ENCODE assay signal across 9 cellular contexts in genomic region chr4:2418652-2419571, GRCh38. TPM values are rescaled to one million over a fixed set of nuclear protein-coding genes. Genes with fewer than 3 reads are reported as not detected.
DNase-seq lines count a peak whose midpoint lies in the region; ATAC-seq, FAIRE-seq and TF ChIP-seq lines count a peak whose summit lies in the region.
"Had no signal": no experiment of that assay in that cellular context is flagged by ENCODE, and none has a peak within 500 bp of the region (broad histone marks: within the 10 kb centered on the region; RNA-seq: fewer than 3 reads in every experiment).

Gene CFAP99, plus strand, starts transcription at chr4:2418955.

- peak within 1 kb of the TSS; percentile 20 to 84 (median 55); a peak in 19 of 22 replicates for H3K9ac ChIP-seq in BLaER1 treated with 17β-estradiol and CSF1 and Interleukin-3, amounts not matched to agents 10 nM and 100 nM
- peak within 1 kb of the TSS; percentile 58; the same call in 1 of the 2 replicates for H3K9ac ChIP-seq in HepG2 (ENCODE audit: insufficient read depth, low read depth, low read length)

- FAIRE-seq in HepG2 (lab: Jason Lieb, UNC): peak; percentile 75

- H3K4me3 Mint-ChIP-seq in dendritic cell treated with granulocyte-macrophage colony-stimulating factor and Interleukin-4, amounts not matched to agents 40 ng/mL and 50 ng/mL, for 4 days: peak within 1 kb of the TSS; percentile 89

- peaks cover 61 to 86% (median 81%) of the 10 kb centered on the region in 11 experiments for H3K27me3 ChIP-seq in BLaER1 treated with 17β-estradiol and CSF1 and Interleukin-3, amounts not matched to agents 10 nM and 100 nM
- peaks cover 22 to 82% of the 10 kb centered on the region in 2 experiments for H3K27me3 ChIP-seq in HepG2 (ENCODE audit: control insufficient read depth in 1 of 2, insufficient read depth in 2 of 2, low read length in 2 of 2)

- TF ChIP-seq CTCF in HepG2 (CRISPR knock-in tag; IDR thresholded peaks at IDR 0.05): peak; percentile 38; the same call in 1 of the 2 replicates

- peaks cover 0 to 41% (median 26%) of the 10 kb centered on the region in 11 experiments; a peak in 14 of 22 replicates for H4K20me1 ChIP-seq in BLaER1 treated with 17β-estradiol and CSF1 and Interleukin-3, amounts not matched to agents 10 nM and 100 nM
- peaks cover 3% of the 10 kb centered on the region; the same call in 1 of the 2 replicates for H4K20me1 ChIP-seq in HepG2 (ENCODE audit: insufficient read depth, low read length)

- peaks cover 50% of the 10 kb centered on the region for H3K4me1 Mint-ChIP-seq in dendritic cell treated with granulocyte-macrophage colony-stimulating factor and Interleukin-4, amounts not matched to agents 40 ng/mL and 50 ng/mL, for 4 days (ENCODE audit: low read depth)

- H2AFZ ChIP-seq in HepG2 (ENCODE audit: low read length): no peak within 1 kb of the TSS

- peaks cover 10% of the 10 kb centered on the region for H3K36me3 Mint-ChIP-seq in dendritic cell treated with granulocyte-macrophage colony-stimulating factor and Interleukin-4, amounts not matched to agents 40 ng/mL and 50 ng/mL, for 4 days (ENCODE audit: low read depth)

- no peak; the same call in none of the 2 replicates for TF ChIP-seq RAD21 in HepG2 (CRISPR knock-in tag; IDR thresholded peaks at IDR 0.05)

- BruUV-seq in HepG2 (replicated peaks; lab: Mats Ljungman, UMichigan): no TSS peak

- H3K4me2 ChIP-seq in BLaER1 treated with 17β-estradiol and CSF1 and Interleukin-3, amounts not matched to agents 10 nM and 100 nM: peak within 1 kb of the TSS; percentile 91 to 100 (median 99)
- peak within 1 kb of the TSS; percentile 98 for H3K4me2 ChIP-seq in HepG2 (ENCODE audit: low read depth, low read length)

- H3K9me3 ChIP-seq in BLaER1 treated with 17β-estradiol and CSF1 and Interleukin-3, amounts not matched to agents 10 nM and 100 nM (replicated peaks in 1 of 11): no peaks in the 10 kb centered on the region
- H3K9me3 ChIP-seq in HepG2 (ENCODE audit: low read length): no peaks in the 10 kb centered on the region

- intact Hi-C loops in dendritic cell treated with granulocyte-macrophage colony-stimulating factor and Interleukin-4, amounts not matched to agents 40 ng/mL and 50 ng/mL, for 4 days (cut with micrococcal nuclease): loop anchor here (2.0 to 5.0 kb wide), 2 partner anchors 157 to 176 kb away; partner anchors contain the start of genes HAUS3, MXD4 and POLN
- intact Hi-C loops in HepG2 (cut with micrococcal nuclease; ENCODE audit: unreplicated experiment): no loop called here

- POLR2A ChIA-PET in HepG2 (lab: Yijun Ruan, JAX): no interaction called here

- peak within 1 kb of the TSS; percentile 87 for H3K27ac Mint-ChIP-seq in dendritic cell treated with granulocyte-macrophage colony-stimulating factor and Interleukin-4, amounts not matched to agents 40 ng/mL and 50 ng/mL, for 4 days

- no peaks in the 10 kb centered on the region for H3K36me3 ChIP-seq in BLaER1 treated with 17β-estradiol and CSF1 and Interleukin-3, amounts not matched to agents 10 nM and 100 nM
- H3K36me3 ChIP-seq in HepG2 (replicated peaks in 1 of 2; ENCODE audit: control insufficient read depth in 1 of 2, insufficient read depth in 2 of 2, low read length in 2 of 2): no peaks in the 10 kb centered on the region

- WGBS in HepG2 (ENCODE audit: low lambda C conversion rate): 5% methylated on average over 28 of the region's 94 CpGs

- H3K27ac ChIP-seq in BLaER1 treated with 17β-estradiol and CSF1 and Interleukin-3, amounts not matched to agents 10 nM and 100 nM: peak within 1 kb of the TSS in 4 of 11 experiments; percentile 43 to 75 (median 66); a peak in 9 of 22 replicates
- no peak within 1 kb of the TSS for H3K27ac ChIP-seq in HepG2 (ENCODE audit: extremely low read length, insufficient read depth, low read length)

- CTCF ChIA-PET in HepG2 (lab: Yijun Ruan, JAX; ENCODE audit: low intra/inter-chr PET ratio, low total read pairs): no interaction called here

- peak within 1 kb of the TSS; percentile 54 to 77 (median 67) for H3K4me3 ChIP-seq in BLaER1 treated with 17β-estradiol and CSF1 and Interleukin-3, amounts not matched to agents 10 nM and 100 nM
- peak within 1 kb of the TSS; percentile 48 to 73 (median 58) for H3K4me3 ChIP-seq in HepG2 (replicated peaks in 1 of 3; ENCODE audit: insufficient read depth in 1 of 3, low read depth in 2 of 3, low read length in 3 of 3)

- TF ChIP-seq POLR2A in HepG2 (IDR thresholded peaks at IDR 0.05; ENCODE audit: insufficient read depth in 1 of 2, low read depth in 2 of 2, low read length in 2 of 2): no peak

- peak; percentile 96 for DNase-seq in NCI-H69 (lab: John Stamatoyannopoulos, UW)
- peak; percentile 99 for DNase-seq in activated CD4-positive, alpha-beta T cell treated with anti-CD3 and anti-CD28 coated beads, Interleukin-2, amount 50 U/mL, for 1 hour
- DNase-seq in HepG2 (ENCODE audit: low spot score): peak; percentile 89
- DNase-seq in stimulated activated CD4-positive, alpha-beta T cell treated with anti-CD3 and anti-CD28 coated beads, Interleukin-2, amount 100 ng/mL, for 4 hours (ENCODE audit: low read depth): peak; percentile 98

- H3K9me3 Mint-ChIP-seq in dendritic cell treated with granulocyte-macrophage colony-stimulating factor and Interleukin-4, amounts not matched to agents 40 ng/mL and 50 ng/mL, for 4 days: no peaks in the 10 kb centered on the region

- TF ChIP-seq EP300 in HepG2 (IDR thresholded peaks at IDR 0.05; ENCODE audit: low read depth in 2 of 2, low read length in 2 of 2) (no peak), HepG2 (CRISPR knock-in tag; IDR thresholded peaks at IDR 0.05; ENCODE audit: borderline replicate concordance) (no peak)

- H3K4me1 ChIP-seq in BLaER1 treated with 17β-estradiol and CSF1 and Interleukin-3, amounts not matched to agents 10 nM and 100 nM: peaks cover 21 to 51% (median 45%) of the 10 kb centered on the region in 10 experiments
- H3K4me1 ChIP-seq in HepG2 (ENCODE audit: insufficient read depth, low read length): peaks cover 32% of the 10 kb centered on the region

- in situ Hi-C loops in HepG2 (cut with HindIII; ENCODE audit: extremely low pct_ligation_motif_present, low pct_unique_long_range_greater_than_20kb): no loop called here

- no peaks in the 10 kb centered on the region for H3K79me2 ChIP-seq in HepG2 (ENCODE audit: insufficient read depth, low read length)

- ATAC-seq in GM19372 (IDR thresholded peaks at IDR 0.05; ENCODE audit: low read depth, unreplicated experiment) (peak; percentile 94), HG03520 (IDR thresholded peaks at IDR 0.05; ENCODE audit: unreplicated experiment) (peak; percentile 86), HepG2 (peak; percentile 86)

- H3K27me3 Mint-ChIP-seq in dendritic cell treated with granulocyte-macrophage colony-stimulating factor and Interleukin-4, amounts not matched to agents 40 ng/mL and 50 ng/mL, for 4 days: peaks cover 50% of the 10 kb centered on the region

TF ChIP-seq in HepG2, 621 proteins besides CTCF, POLR2A, EP300 and RAD21 (continues in another document):
- TF ChIP-seq RFX5 (IDR thresholded peaks at IDR 0.05; ENCODE audit: low read depth, low read length) (peak; percentile 64; the same call in 1 of the 2 replicates), SOX6 (IDR thresholded peaks at IDR 0.05) (no peak), SOX6 (CRISPR knock-in tag; IDR thresholded peaks at IDR 0.05) (peak; percentile 25; the same call in 1 of the 2 replicates), ZNF180 (CRISPR knock-in tag; IDR thresholded peaks at IDR 0.05; ENCODE audit: borderline replicate concordance, low read depth) (no peak), ARID2 (CRISPR knock-in tag; IDR thresholded peaks at IDR 0.05; ENCODE audit: borderline replicate concordance) (no peak), ZNF747 (CRISPR knock-in tag; IDR thresholded peaks at IDR 0.05; ENCODE audit: borderline replicate concordance) (no peak), POGZ (CRISPR knock-in tag; IDR thresholded peaks at IDR 0.05) (0 out of 2 replicates have a peak, but pooled peaks have one; percentile 28), HMG20B (CRISPR knock-in tag; conservative IDR thresholded peaks at IDR 0.05) (no peak), CCAR2 (optimal IDR thresholded peaks at IDR 0.05; ENCODE audit: low read depth, low read length) (no peak), ZNF260 (CRISPR knock-in tag; IDR thresholded peaks at IDR 0.05; ENCODE audit: borderline replicate concordance, low read depth) (no peak)

RNA-seq across cellular contexts. Expression of gene CFAP99, which starts in this region (rescaled TPM):
- total RNA-seq in HepG2 (2016; rRNA removed; fragmentation: Illumina TruSeq; extraction: Trizol): not detected in 2 replicates
- not detected in 2 replicates for total RNA-seq in HepG2 (2016; cell fraction: cytosol; rRNA removed; fragmentation: Illumina TruSeq; extraction: Trizol; ENCODE audit: low read depth)
- not detected in 2 replicates for total RNA-seq in HepG2 (2016; cell fraction: insoluble cytoplasmic fraction; rRNA removed; fragmentation: Illumina TruSeq; extraction: Trizol)
- not detected in 2 replicates for total RNA-seq in HepG2 (2016; cell fraction: membrane; rRNA removed; fragmentation: Illumina TruSeq; extraction: Trizol)
- total RNA-seq in HepG2 (2016; cell fraction: nucleus; rRNA removed; fragmentation: Illumina TruSeq; extraction: Trizol): not detected in 2 replicates
- polyA plus RNA-seq in HepG2 (2011; rRNA removed): 0.07 TPM in 1 of 2 replicates, not detected in the other
- 0.07 TPM in 1 of 2 replicates, not detected in the other for polyA plus RNA-seq in HepG2 (2011; cell fraction: cytosol; rRNA removed)
- polyA plus RNA-seq in HepG2 (2011; cell fraction: nucleus; rRNA removed): 0.29 TPM in 1 of 2 replicates, not detected in the other
- polyA plus RNA-seq in HepG2 (2012): not detected in 2 replicates
- polyA plus RNA-seq in HepG2 (2016; cell fraction: cytosol; fragmentation: Illumina TruSeq; extraction: Trizol; ENCODE audit: low read depth): not detected in 2 replicates
- polyA plus RNA-seq in HepG2 (2016; cell fraction: insoluble cytoplasmic fraction; fragmentation: Illumina TruSeq; extraction: Trizol; ENCODE audit: low read depth): not detected in 2 replicates
- not detected in 2 replicates for polyA plus RNA-seq in HepG2 (2016; cell fraction: membrane; fragmentation: Illumina TruSeq; extraction: Trizol; ENCODE audit: low read depth)
- not detected in 2 replicates for polyA plus RNA-seq in HepG2 (2016; cell fraction: nucleus; fragmentation: Illumina TruSeq; extraction: Trizol; ENCODE audit: insufficient read depth, low read depth)
- not detected in 2 replicates for polyA minus RNA-seq in HepG2 (2011; rRNA and poly(A)+ RNA removed; ENCODE audit: low replicate concordance)
- polyA minus RNA-seq in HepG2 (2011; cell fraction: cytosol; rRNA and poly(A)+ RNA removed): not detected in 2 replicates
- polyA minus RNA-seq in HepG2 (2011; cell fraction: nucleus; rRNA and poly(A)+ RNA removed): not detected in 2 replicates
- total RNA-seq: activated CD8-positive, alpha-beta memory T cell treated with anti-CD3 and anti-CD28 coated beads for 36 hours had no signal

Comparison
In these comparisons a context has a peak if more than half of its experiments do, and no peak if none do; other contexts are left out.
1. Peak in DNase-seq, ATAC-seq, H3K4me3 ChIP-seq, H3K9ac ChIP-seq and H3K4me2 ChIP-seq in HepG2; RNA of the gene not detected or under 1 TPM.